In genomic region chr4:87734936-87735335, GRCh38 we compare ENCODE assay signal across 22 cellular contexts.
DNase-seq lines count a peak whose midpoint lies in the region; ATAC-seq, FAIRE-seq and TF ChIP-seq lines count a peak whose summit lies in the region.
"Had no signal": no experiment of that assay in that cellular context is flagged by ENCODE, and none has a peak within 500 bp of the region (broad histone marks: within the 10 kb centered on the region; RNA-seq: fewer than 3 reads in every experiment).

No MANE protein-coding gene starts in this region.

- H3K4ac ChIP-seq in H1 (replicated peaks; ENCODE audit: insufficient read length, low read depth, low read length) = no peak overlapping the region
- no peak overlapping the region for H3K4ac ChIP-seq in mesendoderm (ENCODE audit: low read depth, low read length)

- H4K20me1 ChIP-seq in H1 (replicated peaks in 1 of 2; ENCODE audit: control insufficient read depth in 1 of 2, insufficient read depth in 2 of 2, low read length in 2 of 2) = no peaks in the 10 kb centered on the region

- TF ChIP-seq CTCF in H1 (IDR thresholded peaks at IDR 0.05; ENCODE audit: control extremely low read depth in 1 of 3, insufficient read depth in 1 of 3, low read depth in 1 of 3, low read length in 3 of 3) = no peak

- H3K4me3 ChIP-seq in H1 (ENCODE audit: extremely low read depth in 1 of 4, insufficient read depth in 2 of 4, low read depth in 3 of 4, low read length in 4 of 4) = no peak overlapping the region
- H3K4me3 ChIP-seq in mesendoderm (ENCODE audit: low read length) = no peak overlapping the region
- H3K4me3 ChIP-seq in naive thymus-derived CD4-positive, alpha-beta T cell (ENCODE audit: low read length) = no peak overlapping the region
- H3K4me3 ChIP-seq: A549 had no signal

- peaks cover 0 to 7% (median 6%) of the 10 kb centered on the region in 4 experiments; a peak in 4 of 7 replicates for H3K4me1 ChIP-seq in H1 (replicated peaks in 1 of 4; ENCODE audit: control insufficient read depth in 3 of 4, insufficient read depth in 4 of 4, low read length in 3 of 4)
- peaks cover 3% of the 10 kb centered on the region for H3K4me1 ChIP-seq in mesendoderm (ENCODE audit: control insufficient read depth, low read depth, low read length)
- H3K4me1 ChIP-seq in naive thymus-derived CD4-positive, alpha-beta T cell (ENCODE audit: control insufficient read depth in 2 of 2, insufficient read depth in 2 of 2, low read length in 2 of 2) = no peaks in the 10 kb centered on the region
- H3K4me1 ChIP-seq: A549 had no signal

- TF ChIP-seq POLR2A in H1 (IDR thresholded peaks at IDR 0.05; ENCODE audit: control extremely low read depth in 1 of 2, low read depth in 2 of 2, low read length in 2 of 2) = no peak

- in situ Hi-C loops in Caki2 (cut with HindIII; ENCODE audit: low pct_unique_long_range_greater_than_20kb, low sequenced_read_pairs) = no loop called here

- DNase-seq in Caki2 (ENCODE audit: low read depth) (peak; percentile 43), HPDE6-E6E7 (ENCODE audit: extremely low spot score) (peak; percentile 40), H1 (ENCODE audit: low read depth in 1 of 2, low spot score in 2 of 2) (no peak), mesendoderm (peak; percentile 8), DMS153 (lab: John Stamatoyannopoulos, UW) (no peak), cerebellar nuclear complex (lab: John Stamatoyannopoulos, UW) (no peak)
- no peak for DNase-seq in naive thymus-derived CD4-positive, alpha-beta T cell
- DNase-seq: GOT3, HFFc6, IMR-90, Kasumi-1, MV-4-11, NCI-H1436, NCI-H2029 treated with DMSO at 0.1 percent for 48 hours, NCI-H2227 treated with DMSO at 0.1 percent for 48 hours, NCI-H526 treated with DMSO at 0.1 percent for 48 hours had no signal

- H3K9ac ChIP-seq in H1 (replicated peaks in 1 of 4; ENCODE audit: extremely low read depth in 1 of 4, low read depth in 3 of 4, low read length in 3 of 4) (no peak overlapping the region), mesendoderm (ENCODE audit: low read length) (no peak overlapping the region)

- no peak overlapping the region for H2AK5ac ChIP-seq in H1 (ENCODE audit: low read depth, low read length)
- no peak overlapping the region for H2AK5ac ChIP-seq in mesendoderm (ENCODE audit: low read length)

- POLR2A ChIA-PET in H1 (lab: Charles Lee; ENCODE audit: partially characterized antibody) = no interaction called here
- POLR2A ChIA-PET in naive thymus-derived CD4-positive, alpha-beta T cell (lab: Charles Lee) = no interaction called here

- H2BK5ac ChIP-seq in H1 (ENCODE audit: low read depth, low read length) = no peak overlapping the region; the same call in 1 of the 2 replicates
- no peak overlapping the region for H2BK5ac ChIP-seq in mesendoderm (ENCODE audit: low read length)

- no peak overlapping the region for H2BK12ac ChIP-seq in H1 (ENCODE audit: low read depth, low read length)

- H3K23ac ChIP-seq in H1 (ENCODE audit: insufficient read length) = no peak overlapping the region
- no peak overlapping the region for H3K23ac ChIP-seq in mesendoderm (ENCODE audit: low read length)

- H4K5ac ChIP-seq in H1 (ENCODE audit: insufficient read length, low read depth, low read length) (no peak overlapping the region), mesendoderm (ENCODE audit: low read length) (no peak overlapping the region)

- no peaks in the 10 kb centered on the region for H3K23me2 ChIP-seq in H1 (ENCODE audit: low read depth, low read length)

- H2BK120ac ChIP-seq in H1 (replicated peaks; ENCODE audit: low read depth, low read length) = no peak overlapping the region
- H2BK120ac ChIP-seq in mesendoderm (ENCODE audit: low read depth, low read length) = no peak overlapping the region

- H3K36me3 ChIP-seq in H1 (ENCODE audit: control insufficient read depth in 2 of 4, insufficient read depth in 4 of 4, low read length in 3 of 4) (no peaks in the 10 kb centered on the region), mesendoderm (ENCODE audit: control insufficient read depth, insufficient read depth, low read length) (no peaks in the 10 kb centered on the region)
- no peaks in the 10 kb centered on the region for H3K36me3 ChIP-seq in naive thymus-derived CD4-positive, alpha-beta T cell (ENCODE audit: control insufficient read depth in 2 of 3, insufficient read depth in 3 of 3, low read length in 3 of 3)

- H3K9me3 ChIP-seq in H1 (ENCODE audit: insufficient read depth in 2 of 2, low read depth in 1 of 2, low read length in 1 of 2) = peaks cover 0 to 4% of the 10 kb centered on the region in 2 experiments; a peak in 2 of 4 replicates
- no peaks in the 10 kb centered on the region for H3K9me3 ChIP-seq in naive thymus-derived CD4-positive, alpha-beta T cell (ENCODE audit: control insufficient read depth in 2 of 3, low read length in 3 of 3)
- H3K9me3 ChIP-seq: A549 had no signal

- H3K18ac ChIP-seq in H1 (ENCODE audit: extremely low read depth, low read length) (no peak overlapping the region; the same call in 1 of the 2 replicates), mesendoderm (ENCODE audit: low read length) (no peak overlapping the region)

- H2BK20ac ChIP-seq in H1 (ENCODE audit: low read length) = peak overlapping the region; percentile 50; the same call in 1 of the 2 replicates

- no peak overlapping the region for H4K91ac ChIP-seq in H1 (replicated peaks; ENCODE audit: insufficient read length, low read length)

- no peak for FAIRE-seq in H1 (lab: Jason Lieb, UNC)
- FAIRE-seq: A549, G401.6, GM12891 had no signal

- no peak overlapping the region for H3K4me3 Mint-ChIP-seq in naive thymus-derived CD4-positive, alpha-beta T cell
- H3K4me3 Mint-ChIP-seq: HFFc6 had no signal

- no peak for TF ChIP-seq EP300 in H1 (IDR thresholded peaks at IDR 0.05; ENCODE audit: borderline replicate concordance in 1 of 2, low read depth in 2 of 2, low read length in 2 of 2)

- H3K56ac ChIP-seq in H1 (replicated peaks; ENCODE audit: insufficient read length, low read depth, low read length) (no peak overlapping the region), mesendoderm (ENCODE audit: low read length) (no peak overlapping the region)

- intact Hi-C loops in naive thymus-derived CD4-positive, alpha-beta T cell (cut with micrococcal nuclease) = no loop called here

- H3K27ac ChIP-seq in H1 (ENCODE audit: low read depth, low read length) (no peak overlapping the region), mesendoderm (ENCODE audit: low read depth, low read length) (no peak overlapping the region)
- H3K27ac ChIP-seq in naive thymus-derived CD4-positive, alpha-beta T cell (ENCODE audit: low read depth, low read length) = no peak overlapping the region
- H3K27ac ChIP-seq: A549, C4-2B had no signal

- WGBS in H1 (ENCODE audit: extremely low coverage in 1 of 2, insufficient coverage in 1 of 2, insufficient read length in 1 of 2, insufficient replicate concordance in 2 of 2, low coverage in 1 of 2, low lambda C conversion rate in 2 of 2, missing lambda C conversion rate in 1 of 2), 2 experiments = 82% methylated on average over 4 of the region's 4 CpGs; no CpG with 5 or more reads in 1 of the 2 experiments
- no CpG with 5 or more reads among the region's 4 CpGs for WGBS in mesendoderm (ENCODE audit: extremely low coverage, insufficient coverage, low lambda C conversion rate)

- CTCF ChIA-PET in H1 (lab: Charles Lee; ENCODE audit: partially characterized antibody) = interaction anchor here (0.9 kb wide), 1 partner anchor 42 kb away, joined by 3 read pairs; no protein-coding TSS in a partner anchor
- CTCF ChIA-PET in naive thymus-derived CD4-positive, alpha-beta T cell (lab: Charles Lee) = no interaction called here

- H3K36me3 Mint-ChIP-seq in naive thymus-derived CD4-positive, alpha-beta T cell = no peaks in the 10 kb centered on the region

- ATAC-seq in naive thymus-derived CD4-positive, alpha-beta T cell = no peak
- no peak for ATAC-seq in GM19023 (IDR thresholded peaks at IDR 0.05; ENCODE audit: unreplicated experiment)
- ATAC-seq: A549, Right ventricle myocardium inferior had no signal

- peak overlapping the region; percentile 46; the same call in 1 of the 2 replicates for H2AFZ ChIP-seq in H1 (ENCODE audit: low read length)

- H4K8ac ChIP-seq in H1 (ENCODE audit: extremely low read depth, insufficient read depth, low read length) = no peak overlapping the region
- no peak overlapping the region for H4K8ac ChIP-seq in mesendoderm (ENCODE audit: low read depth, low read length)

- H3K4me2 ChIP-seq in H1 (ENCODE audit: insufficient read depth in 1 of 2, low read depth in 2 of 2, low read length in 2 of 2) (no peak overlapping the region), mesendoderm (ENCODE audit: low read length) (no peak overlapping the region)
- H3K4me2 ChIP-seq: A549 had no signal

- H3K9me3 Mint-ChIP-seq in naive thymus-derived CD4-positive, alpha-beta T cell = peaks cover 0 to 4% (median 0%) of the 10 kb centered on the region in 11 donors
- H3K9me3 Mint-ChIP-seq: HFFc6 had no signal

- H3K27me3 ChIP-seq in H1 (replicated peaks in 1 of 4; ENCODE audit: control insufficient read depth in 3 of 4, extremely low read depth in 1 of 4, insufficient read depth in 3 of 4, low read length in 3 of 4) (no peaks in the 10 kb centered on the region), mesendoderm (ENCODE audit: insufficient read depth, low read length, poor library complexity) (no peaks in the 10 kb centered on the region)
- no peaks in the 10 kb centered on the region for H3K27me3 ChIP-seq in naive thymus-derived CD4-positive, alpha-beta T cell (ENCODE audit: control insufficient read depth in 2 of 2, insufficient read depth in 2 of 2, low read length in 2 of 2)

- TF ChIP-seq RAD21 in H1 (IDR thresholded peaks at IDR 0.05 in 1 of 2, conservative IDR thresholded peaks at IDR 0.05 in 1 of 2; ENCODE audit: low read depth in 2 of 2, low read length in 2 of 2) = no peak

- H3K27me3 Mint-ChIP-seq in naive thymus-derived CD4-positive, alpha-beta T cell = peaks cover 0 to 37% (median 16%) of the 10 kb centered on the region in 5 donors

- H3K79me2 ChIP-seq in H1 (ENCODE audit: control insufficient read depth in 1 of 2, insufficient read depth in 2 of 2, low read length in 2 of 2) = no peaks in the 10 kb centered on the region
- H3K79me2 ChIP-seq in mesendoderm (ENCODE audit: control insufficient read depth, insufficient read depth, low read length) = no peaks in the 10 kb centered on the region

- H3K14ac ChIP-seq in H1 (ENCODE audit: insufficient read length) = no peak overlapping the region

- H3K79me1 ChIP-seq in H1 (ENCODE audit: low read depth, low read length) (no peaks in the 10 kb centered on the region), mesendoderm (ENCODE audit: low read length) (no peaks in the 10 kb centered on the region)

- no peak overlapping the region for H3K27ac Mint-ChIP-seq in naive thymus-derived CD4-positive, alpha-beta T cell
- H3K27ac Mint-ChIP-seq: HFFc6 had no signal

- H3K4me1 Mint-ChIP-seq in naive thymus-derived CD4-positive, alpha-beta T cell = peaks cover 0 to 1% (median 0%) of the 10 kb centered on the region in 7 donors

- H2BK15ac ChIP-seq in H1 (ENCODE audit: low read length) (peak overlapping the region; percentile 55; the same call in 1 of the 2 replicates), mesendoderm (replicated peaks; ENCODE audit: low read depth) (no peak overlapping the region)

TF ChIP-seq in H1, 55 proteins besides CTCF, POLR2A, EP300 and RAD21 (continues in another document):
- no peak for TF ChIP-seq EGR1 (IDR thresholded peaks at IDR 0.05; ENCODE audit: borderline replicate concordance, low read depth, low read length)

Comparison
In these comparisons a context has a peak if more than half of its experiments do, and no peak if none do; other contexts are left out.
1. DNase-seq: peak in Caki2 (single experiment), HPDE6-E6E7 (single experiment) and mesendoderm (single experiment); none in H1 (0 of 2), naive thymus-derived CD4-positive, alpha-beta T cell (0 of 9), DMS153 (single experiment) and cerebellar nuclear complex (0 of 2).